Comparison of ENCODE assay signal across 16 cellular contexts in the genomic region with DNA sequence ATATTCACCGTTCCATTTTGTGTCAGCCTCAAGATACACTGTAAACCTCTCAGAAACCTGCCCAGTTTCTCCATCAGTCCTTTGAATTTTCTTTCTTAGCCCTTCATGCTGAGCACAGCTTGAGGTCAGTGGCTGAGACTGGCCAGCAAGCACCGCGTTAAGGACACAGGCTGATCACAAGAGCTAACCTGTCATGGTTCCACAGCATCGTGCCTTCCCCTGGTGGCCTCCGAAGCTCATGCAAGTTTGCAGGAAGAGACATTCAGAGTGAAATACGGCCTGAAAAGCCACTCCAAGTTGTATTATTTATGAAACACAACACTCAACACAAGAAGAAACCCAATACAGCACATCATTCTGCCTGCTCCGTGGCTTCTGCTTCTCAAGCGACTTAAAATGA. TPM values are rescaled to one million over a fixed set of nuclear protein-coding genes. Genes with fewer than 3 reads are reported as not detected.
DNase-seq lines count a peak whose midpoint lies in the region; FAIRE-seq and TF ChIP-seq lines count a peak whose summit lies in the region.
"Had no signal": no experiment of that assay in that cellular context is flagged by ENCODE, and none has a peak within 500 bp of the region (broad histone marks: within the 10 kb centered on the region; RNA-seq: fewer than 3 reads in every experiment).

No MANE protein-coding gene starts in this region.

- H3K79me2 ChIP-seq in H1 (ENCODE audit: control insufficient read depth in 1 of 2, insufficient read depth in 2 of 2, low read length in 2 of 2) (no peaks in the 10 kb centered on the region), mesendoderm (ENCODE audit: control insufficient read depth, insufficient read depth, low read length) (no peaks in the 10 kb centered on the region), trophoblast cell (ENCODE audit: control insufficient read depth, insufficient read depth, low read length, poor library complexity) (no peaks in the 10 kb centered on the region)

- H3K4ac ChIP-seq in H1 (replicated peaks; ENCODE audit: insufficient read length, low read depth, low read length) (no peak overlapping the region), mesendoderm (ENCODE audit: low read depth, low read length) (no peak overlapping the region), trophoblast cell (ENCODE audit: low read depth, low read length) (no peak overlapping the region)

- H2AFZ ChIP-seq in H1 (ENCODE audit: low read length) (0 out of 2 replicates have a peak overlapping the region, but pooled peaks have one; percentile 11), trophoblast cell (ENCODE audit: insufficient read depth, low read length, poor library complexity) (no peak overlapping the region)

- peak; percentile 14 to 39 (median 24); a peak in 2 of 4 replicates for TF ChIP-seq CTCF in H1 (IDR thresholded peaks at IDR 0.05; ENCODE audit: control extremely low read depth in 1 of 3, insufficient read depth in 1 of 3, low read depth in 1 of 3, low read length in 3 of 3)

- H4K91ac ChIP-seq in H1 (replicated peaks; ENCODE audit: insufficient read length, low read length) = no peak overlapping the region
- no peak overlapping the region for H4K91ac ChIP-seq in trophoblast cell (ENCODE audit: low read depth, low read length)

- TF ChIP-seq EP300 in H1 (IDR thresholded peaks at IDR 0.05; ENCODE audit: borderline replicate concordance in 1 of 2, low read depth in 2 of 2, low read length in 2 of 2) = no peak

- H3K27me3 ChIP-seq in H7 (ENCODE audit: control insufficient read depth, insufficient read depth, low read length) (no peaks in the 10 kb centered on the region), H1 (replicated peaks in 1 of 4; ENCODE audit: control insufficient read depth in 3 of 4, extremely low read depth in 1 of 4, insufficient read depth in 3 of 4, low read length in 3 of 4) (no peaks in the 10 kb centered on the region; a peak in 3 of 7 replicates), mesendoderm (ENCODE audit: insufficient read depth, low read length, poor library complexity) (no peaks in the 10 kb centered on the region), trophoblast cell (ENCODE audit: insufficient read depth, low read length) (no peaks in the 10 kb centered on the region)
- H3K27me3 ChIP-seq: SJSA1 had no signal

- H3K23ac ChIP-seq in H1 (ENCODE audit: insufficient read length) (no peak overlapping the region), mesendoderm (ENCODE audit: low read length) (no peak overlapping the region), trophoblast cell (ENCODE audit: low read length) (no peak overlapping the region)

- DNase-seq in H7 (peak; percentile 59), H1 (ENCODE audit: low read depth in 1 of 2, low spot score in 2 of 2) (no peak), mesendoderm (peak; percentile 37), ACHN (no peak), trophoblast cell (no peak), epidermal melanocyte (ENCODE audit: insufficient read length, low spot score) (no peak)
- no peak for DNase-seq in activated CD4-positive, CD25-positive, alpha-beta regulatory T cell (lab: John Stamatoyannopoulos, UW)
- DNase-seq: AML-193, Caco-2, GDM1, GOT3, NCI-H446 treated with DMSO at 0.1 percent for 48 hours had no signal

- H3K18ac ChIP-seq in H1 (ENCODE audit: extremely low read depth, low read length) = no peak overlapping the region
- H3K18ac ChIP-seq in mesendoderm (ENCODE audit: low read length) = no peak overlapping the region
- no peak overlapping the region for H3K18ac ChIP-seq in trophoblast cell (ENCODE audit: low read length)

- H3K23me2 ChIP-seq in H1 (ENCODE audit: low read depth, low read length) = no peaks in the 10 kb centered on the region

- no peak overlapping the region for H2BK15ac ChIP-seq in H1 (ENCODE audit: low read length)
- no peak overlapping the region for H2BK15ac ChIP-seq in mesendoderm (replicated peaks; ENCODE audit: low read depth)

- in situ Hi-C loops in ACHN (cut with HindIII; ENCODE audit: low pct_ligation_motif_present, low pct_unique_long_range_greater_than_20kb, low sequenced_read_pairs) = no loop called here

- no peaks in the 10 kb centered on the region for H3K36me3 ChIP-seq in H7 (replicated peaks; ENCODE audit: control insufficient read depth, insufficient read depth, low read length)
- no peaks in the 10 kb centered on the region for H3K36me3 ChIP-seq in H1 (ENCODE audit: control insufficient read depth in 2 of 4, insufficient read depth in 4 of 4, low read length in 3 of 4)
- H3K36me3 ChIP-seq in mesendoderm (ENCODE audit: control insufficient read depth, insufficient read depth, low read length) = no peaks in the 10 kb centered on the region
- no peaks in the 10 kb centered on the region for H3K36me3 ChIP-seq in trophoblast cell (ENCODE audit: control insufficient read depth in 1 of 2, insufficient read depth in 2 of 2, low read length in 2 of 2)
- H3K36me3 ChIP-seq: SJSA1 had no signal

- no peaks in the 10 kb centered on the region for H3K9me3 ChIP-seq in H1 (ENCODE audit: insufficient read depth in 2 of 2, low read depth in 1 of 2, low read length in 1 of 2)
- H3K9me3 ChIP-seq in trophoblast cell (ENCODE audit: insufficient read depth, low read depth, low read length) = no peaks in the 10 kb centered on the region
- H3K9me3 ChIP-seq: Caco-2, SJSA1 had no signal

- H3K56ac ChIP-seq in H1 (replicated peaks; ENCODE audit: insufficient read length, low read depth, low read length) = no peak overlapping the region
- H3K56ac ChIP-seq in mesendoderm (ENCODE audit: low read length) = no peak overlapping the region

- H3K27ac ChIP-seq in H1 (ENCODE audit: low read depth, low read length) (no peak overlapping the region), mesendoderm (ENCODE audit: low read depth, low read length) (no peak overlapping the region), trophoblast cell (ENCODE audit: low read depth, low read length) (no peak overlapping the region)
- H3K27ac ChIP-seq: SJSA1 had no signal

- H2BK12ac ChIP-seq in H1 (ENCODE audit: low read depth, low read length) (no peak overlapping the region), trophoblast cell (ENCODE audit: low read length) (no peak overlapping the region)

- WGBS in H1 (ENCODE audit: extremely low coverage in 1 of 2, insufficient coverage in 1 of 2, insufficient read length in 1 of 2, insufficient replicate concordance in 2 of 2, low coverage in 1 of 2, low lambda C conversion rate in 2 of 2, missing lambda C conversion rate in 1 of 2), 2 experiments = 77% methylated on average over 8 of the region's 8 CpGs; no CpG with 5 or more reads in 1 of the 2 experiments
- WGBS in mesendoderm (ENCODE audit: extremely low coverage, insufficient coverage, low lambda C conversion rate) = no CpG with 5 or more reads among the region's 8 CpGs
- no CpG with 5 or more reads among the region's 8 CpGs for WGBS in trophoblast cell (ENCODE audit: extremely low coverage, insufficient coverage, insufficient read length)

- H3K79me1 ChIP-seq in H1 (ENCODE audit: low read depth, low read length) = no peaks in the 10 kb centered on the region
- no peaks in the 10 kb centered on the region for H3K79me1 ChIP-seq in mesendoderm (ENCODE audit: low read length)
- H3K79me1 ChIP-seq in trophoblast cell (ENCODE audit: low read length) = no peaks in the 10 kb centered on the region

- no peak for TF ChIP-seq POLR2A in H1 (IDR thresholded peaks at IDR 0.05; ENCODE audit: control extremely low read depth in 1 of 2, low read depth in 2 of 2, low read length in 2 of 2)

- H2AK5ac ChIP-seq in H1 (ENCODE audit: low read depth, low read length) (no peak overlapping the region), mesendoderm (ENCODE audit: low read length) (no peak overlapping the region), trophoblast cell (ENCODE audit: low read length) (no peak overlapping the region)

- H2BK120ac ChIP-seq in H1 (replicated peaks; ENCODE audit: low read depth, low read length) (no peak overlapping the region), mesendoderm (ENCODE audit: low read depth, low read length) (no peak overlapping the region), trophoblast cell (ENCODE audit: insufficient read depth, low read length, poor library complexity) (no peak overlapping the region)

- H3K9ac ChIP-seq in H1 (replicated peaks in 1 of 4; ENCODE audit: extremely low read depth in 1 of 4, low read depth in 3 of 4, low read length in 3 of 4) = no peak overlapping the region
- no peak overlapping the region for H3K9ac ChIP-seq in mesendoderm (ENCODE audit: low read length)
- H3K9ac ChIP-seq in trophoblast cell (ENCODE audit: low read length) = no peak overlapping the region

- no peak overlapping the region for H4K5ac ChIP-seq in H1 (ENCODE audit: insufficient read length, low read depth, low read length)
- no peak overlapping the region for H4K5ac ChIP-seq in mesendoderm (ENCODE audit: low read length)

- FAIRE-seq in H1 (lab: Jason Lieb, UNC) = no peak
- FAIRE-seq: GM12878, GM19239, K562 had no signal

- no peak overlapping the region for H3K4me3 ChIP-seq in H7 (ENCODE audit: insufficient read depth, low read depth, low read length)
- H3K4me3 ChIP-seq in H1 (ENCODE audit: extremely low read depth in 1 of 4, insufficient read depth in 2 of 4, low read depth in 3 of 4, low read length in 4 of 4) = no peak overlapping the region
- no peak overlapping the region for H3K4me3 ChIP-seq in mesendoderm (ENCODE audit: low read length)
- no peak overlapping the region for H3K4me3 ChIP-seq in trophoblast cell (ENCODE audit: low read depth, low read length)
- H3K4me3 ChIP-seq: GM12878, K562, SJSA1 had no signal

- POLR2A ChIA-PET in H1 (lab: Charles Lee; ENCODE audit: partially characterized antibody) = no interaction called here

- H2BK5ac ChIP-seq in H1 (ENCODE audit: low read depth, low read length) (no peak overlapping the region), mesendoderm (ENCODE audit: low read length) (no peak overlapping the region), trophoblast cell (ENCODE audit: low read depth, low read length, poor library complexity) (no peak overlapping the region)

- no peak overlapping the region for H3K4me2 ChIP-seq in H1 (ENCODE audit: insufficient read depth in 1 of 2, low read depth in 2 of 2, low read length in 2 of 2)
- no peak overlapping the region for H3K4me2 ChIP-seq in mesendoderm (ENCODE audit: low read length)
- H3K4me2 ChIP-seq in trophoblast cell (ENCODE audit: low read length) = no peak overlapping the region

- no peaks in the 10 kb centered on the region for H4K20me1 ChIP-seq in H1 (replicated peaks in 1 of 2; ENCODE audit: control insufficient read depth in 1 of 2, insufficient read depth in 2 of 2, low read length in 2 of 2)

- H3K14ac ChIP-seq in H1 (ENCODE audit: insufficient read length) (no peak overlapping the region), trophoblast cell (ENCODE audit: low read length) (no peak overlapping the region)

- H4K8ac ChIP-seq in H1 (ENCODE audit: extremely low read depth, insufficient read depth, low read length) = no peak overlapping the region
- no peak overlapping the region for H4K8ac ChIP-seq in mesendoderm (ENCODE audit: low read depth, low read length)
- no peak overlapping the region for H4K8ac ChIP-seq in trophoblast cell (ENCODE audit: low read depth, low read length)

- CTCF ChIA-PET in H1 (lab: Charles Lee; ENCODE audit: partially characterized antibody) = interaction anchor here (0.8 to 2.3 kb wide), 10 partner anchors 10 to 82 kb away, joined by 3 to 10 read pairs (median 4); no protein-coding TSS in a partner anchor

- peak; percentile 14 to 21; a peak in 2 of 4 replicates for TF ChIP-seq RAD21 in H1 (IDR thresholded peaks at IDR 0.05 in 1 of 2, conservative IDR thresholded peaks at IDR 0.05 in 1 of 2; ENCODE audit: low read depth in 2 of 2, low read length in 2 of 2)

- H4K12ac ChIP-seq in trophoblast cell (ENCODE audit: low read depth, low read length) = no peak overlapping the region

- no peak overlapping the region for H2BK20ac ChIP-seq in H1 (ENCODE audit: low read length)

- H3K4me1 ChIP-seq in H1 (replicated peaks in 1 of 4; ENCODE audit: control insufficient read depth in 3 of 4, insufficient read depth in 4 of 4, low read length in 3 of 4) (0 out of 7 replicates have a peak, but pooled peaks cover 0 to 2% (median 0%) of the 10 kb centered on the region in 4 experiments), mesendoderm (ENCODE audit: control insufficient read depth, low read depth, low read length) (no peaks in the 10 kb centered on the region), trophoblast cell (ENCODE audit: control insufficient read depth in 1 of 2, insufficient read depth in 2 of 2, low read length in 2 of 2) (no peaks in the 10 kb centered on the region)

RNA-seq across cellular contexts. Expression of a gene that starts 57.0 kb away (rescaled TPM):
- 104 and 120 TPM in 2 replicates for total RNA-seq in H7 (2014; rRNA removed; shearing (Covaris generic))
- 128 TPM in 2 replicates for total RNA-seq in H1 (2021; fragmentation: NEBNext Ultra II Directional; extraction: Animal tissue kit (Norgen Biotek cat#: 25700))
- 51.2 and 76.9 TPM in 2 replicates for polyA plus RNA-seq in H1 (2011; rRNA removed)
- 68.1 TPM for polyA plus RNA-seq in H1 (2011; cell fraction: cytosol; rRNA removed)
- polyA plus RNA-seq in H1 (2011; cell fraction: nucleus; rRNA removed) = 135 TPM
- polyA plus RNA-seq in H1 (2012, experiment 1 of 2) = 83.6 to 123 TPM (median 119 TPM) in 4 replicates
- 93.7 TPM for polyA plus RNA-seq in H1 (2012, experiment 2 of 2)
- polyA plus RNA-seq in H1 (2013, experiment 1 of 2) = 63.5 TPM
- 58.9 TPM for polyA plus RNA-seq in H1 (2013, experiment 2 of 2)
- polyA minus RNA-seq in H1 (2011; rRNA and poly(A)+ RNA removed) = 45.6 and 46.7 TPM in 2 replicates
- 55.2 TPM for polyA minus RNA-seq in H1 (2011; cell fraction: cytosol; rRNA and poly(A)+ RNA removed)
- polyA minus RNA-seq in H1 (2011; cell fraction: nucleus; rRNA and poly(A)+ RNA removed) = 47.8 TPM
- 43.2 TPM for polyA plus RNA-seq in mesendoderm (2013, experiment 1 of 2)
- 46.8 TPM for polyA plus RNA-seq in mesendoderm (2013, experiment 2 of 2)
- polyA plus RNA-seq in trophoblast cell (2013) = 229 and 243 TPM in 2 replicates

Comparison
In these comparisons a context has a peak if more than half of its experiments do, and no peak if none do; other contexts are left out.
1. DNase-seq: peak in H7 (single experiment) and mesendoderm (single experiment); none in H1 (0 of 2), ACHN (single experiment), trophoblast cell (0 of 2), activated CD4-positive, CD25-positive, alpha-beta regulatory T cell (0 of 4) and epidermal melanocyte (single experiment).